10 cellular contexts compared by ENCODE assay signal in genomic region chr1:177779325-177779965, GRCh38.
"Had no signal": no experiment of that assay in that cellular context is flagged by ENCODE, and none has a peak within 500 bp of the region (broad histone marks: within the 10 kb centered on the region; RNA-seq: fewer than 3 reads in every experiment).

No MANE protein-coding gene starts in this region.

- H3K36me3 Mint-ChIP-seq: T-cell had no signal

- DNase-seq: activated CD4-positive, CD25-positive, alpha-beta regulatory T cell treated with anti-CD3 and anti-CD28 coated beads, Interleukin-2, amount 50 U/mL, for 72 hours; activated naive CD4-positive, alpha-beta T cell; activated T-cell treated with anti-CD3 and anti-CD28 coated beads for 4 hours; aorta; kidney; stimulated activated CD4-positive, alpha-beta T cell treated with anti-CD3 and anti-CD28 coated beads, Interleukin-12 subunit alpha, Interleukin-12 subunit beta, amount 100 ng/mL, for 4 hours; stimulated activated CD4-positive, alpha-beta T cell treated with anti-CD3 and anti-CD28 coated beads, Interleukin-2, amount 100 ng/mL, for 24 hours; T-cell; T-helper 9 cell had no signal

- H3K4me3 ChIP-seq: thoracic aorta had no signal

- H3K4me3 Mint-ChIP-seq: T-cell had no signal

- H3K27ac Mint-ChIP-seq: T-cell had no signal

- H3K27ac ChIP-seq: thoracic aorta had no signal

- H3K4me1 Mint-ChIP-seq: T-cell had no signal

- ATAC-seq: T-cell had no signal

- H3K36me3 ChIP-seq: thoracic aorta had no signal
